In the genomic region with DNA sequence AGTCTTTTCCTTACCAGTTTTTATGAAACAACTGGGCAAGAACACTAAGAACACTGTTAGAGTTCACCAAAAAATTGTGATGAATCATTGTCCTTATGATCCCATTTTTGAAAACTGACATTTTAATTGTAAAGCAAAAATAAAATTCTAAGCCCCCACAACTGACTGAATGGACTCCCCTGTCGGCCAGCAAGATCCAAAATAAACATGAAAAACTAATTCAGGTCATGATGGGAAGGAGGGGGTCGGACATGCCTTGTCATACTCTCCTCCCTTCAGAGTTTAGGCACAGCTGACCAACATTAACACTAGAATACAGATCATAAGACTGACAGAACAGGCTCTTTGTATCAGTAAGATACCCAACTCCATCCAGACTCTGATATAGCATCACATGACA, we compare ENCODE assay signal across 31 cellular contexts.
"Had no signal": no experiment of that assay in that cellular context is flagged by ENCODE, and none has a peak within 500 bp of the region (broad histone marks: within the 10 kb centered on the region; RNA-seq: fewer than 3 reads in every experiment).

No MANE protein-coding gene starts in this region.

- H3K4me3 ChIP-seq: ascending aorta, breast epithelium, cardiac muscle cell, colonic mucosa, esophagus muscularis mucosa, gastroesophageal sphincter, heart right ventricle had no signal

- H3K27me3 Mint-ChIP-seq: activated B cell treated with CpG ODN at 0.5 μM for 24 hours; activated CD4-positive, alpha-beta memory T cell treated with anti-CD3 and anti-CD28 coated beads, Interleukin-2, amount 10 ng/mL, durations not matched to agents 7 days and 5 days; activated CD4-positive, alpha-beta T cell treated with anti-CD3 and anti-CD28 coated beads, Interleukin-2, amount 10 ng/mL, durations not matched to agents 7 days and 5 days; activated naive CD8-positive, alpha-beta T cell treated with anti-CD3 and anti-CD28 coated beads, Interleukin-2, amount 10 ng/mL, durations not matched to agents 7 days and 5 days; activated T-cell treated with anti-CD3 and anti-CD28 coated beads, Interleukin-2, amount 50 U/mL, for 24 hours had no signal

- H3K27ac ChIP-seq: ascending aorta, breast epithelium, cardiac muscle cell, colonic mucosa, esophagus muscularis mucosa, foreskin keratinocyte, gastroesophageal sphincter, heart right ventricle, WERI-Rb-1 had no signal

- H3K9me3 ChIP-seq: ascending aorta, breast epithelium, colonic mucosa, esophagus muscularis mucosa, gastroesophageal sphincter, heart right ventricle had no signal

- H3K9me3 Mint-ChIP-seq: activated naive CD8-positive, alpha-beta T cell treated with anti-CD3 and anti-CD28 coated beads, Interleukin-2, amount 10 ng/mL, durations not matched to agents 7 days and 5 days; activated T-cell treated with anti-CD3 and anti-CD28 coated beads, Interleukin-2, amount 50 U/mL, for 24 hours had no signal

- H3K36me3 ChIP-seq: breast epithelium, colonic mucosa, WERI-Rb-1 had no signal

- ATAC-seq: activated CD4-positive, CD25-positive, alpha-beta regulatory T cell treated with anti-CD3 and anti-CD28 coated beads, Interleukin-2, amount 50 U/mL, for 24 hours; activated naive CD4-positive, alpha-beta T cell treated with anti-CD3 and anti-CD28 coated beads, Interleukin-2, amount 50 U/mL, for 72 hours; activated T-cell treated with anti-CD3 and anti-CD28 coated beads, Interleukin-2, amount 50 U/mL, for 72 hours; foreskin keratinocyte; gastroesophageal sphincter; heart right ventricle had no signal

- H3K27ac Mint-ChIP-seq: activated B cell treated with CpG ODN at 0.5 μM for 24 hours; activated CD4-positive, alpha-beta memory T cell treated with anti-CD3 and anti-CD28 coated beads, Interleukin-2, amount 10 ng/mL, durations not matched to agents 7 days and 5 days; activated naive CD4-positive, alpha-beta T cell treated with anti-CD3 and anti-CD28 coated beads, Interleukin-2, amount 10 ng/mL, durations not matched to agents 7 days and 5 days; activated naive CD4-positive, alpha-beta T cell treated with anti-CD3 and anti-CD28 coated beads, Interleukin-2, amount 50 U/mL, for 72 hours; activated naive CD8-positive, alpha-beta T cell treated with anti-CD3 and anti-CD28 coated beads, Interleukin-2, amount 10 ng/mL, durations not matched to agents 7 days and 5 days; activated T-cell treated with anti-CD3 and anti-CD28 coated beads, Interleukin-2, amount 50 U/mL, for 24 hours; activated T-cell treated with anti-CD3 and anti-CD28 coated beads, Interleukin-2, amount 50 U/mL, for 72 hours; brain; endodermal cell; T-helper 2 cell treated with Interferon-gamma antibody and Interleukin-4, amounts not matched to agents 5 μg/mL and 100 μg/mL, for 36 hours had no signal

- H3K27me3 ChIP-seq: ascending aorta, breast epithelium, cardiac muscle cell, colonic mucosa, esophagus muscularis mucosa, foreskin keratinocyte, gastroesophageal sphincter, heart right ventricle had no signal

- DNase-seq: activated B cell treated with CpG ODN at 0.5 μM for 24 hours; activated CD4-positive, alpha-beta memory T cell treated with anti-CD3 and anti-CD28 coated beads, Interleukin-2, amount 10 ng/mL, durations not matched to agents 7 days and 5 days; activated CD4-positive, alpha-beta T cell treated with anti-CD3 and anti-CD28 coated beads, Interleukin-2, amount 10 ng/mL, durations not matched to agents 7 days and 5 days; activated CD4-positive, alpha-beta T cell treated with anti-CD3 and anti-CD28 coated beads, Interleukin-2, amount 50 U/mL, for 4 hours; activated CD8-positive, alpha-beta memory T cell treated with anti-CD3 and anti-CD28 coated beads, Interleukin-2, amount 50 U/mL, for 48 hours; activated gamma-delta T cell; activated naive CD4-positive, alpha-beta T cell; activated naive CD4-positive, alpha-beta T cell treated with anti-CD3 and anti-CD28 coated beads, Interleukin-2, amount 10 ng/mL, durations not matched to agents 7 days and 5 days; activated naive CD8-positive, alpha-beta T cell treated with anti-CD3 and anti-CD28 coated beads, Interleukin-2, amount 10 ng/mL, durations not matched to agents 7 days and 5 days; activated T-cell treated with anti-CD3 and anti-CD28 coated beads for 4 hours; activated T-cell treated with anti-CD3 and anti-CD28 coated beads, Interleukin-2, amount 50 U/mL, for 24 hours; activated T-cell treated with anti-CD3 and anti-CD28 coated beads, Interleukin-2, amount 50 U/mL, for 72 hours; central memory CD4-positive, alpha-beta T cell; cerebellar nuclear complex; colonic mucosa; effector CD8-positive, alpha-beta T cell; endodermal cell; erythroblast; foreskin keratinocyte; heart right ventricle; T1000; WERI-Rb-1 had no signal

- H3K4me1 ChIP-seq: breast epithelium, colonic mucosa had no signal

- H3K4me3 Mint-ChIP-seq: activated B cell treated with CpG ODN at 0.5 μM for 24 hours; activated CD4-positive, alpha-beta memory T cell treated with anti-CD3 and anti-CD28 coated beads, Interleukin-2, amount 10 ng/mL, durations not matched to agents 7 days and 5 days; activated CD4-positive, alpha-beta T cell treated with anti-CD3 and anti-CD28 coated beads, Interleukin-2, amount 10 ng/mL, durations not matched to agents 7 days and 5 days; activated naive CD4-positive, alpha-beta T cell treated with anti-CD3 and anti-CD28 coated beads, Interleukin-2, amount 10 ng/mL, durations not matched to agents 7 days and 5 days; activated naive CD8-positive, alpha-beta T cell treated with anti-CD3 and anti-CD28 coated beads, Interleukin-2, amount 10 ng/mL, durations not matched to agents 7 days and 5 days; activated T-cell treated with anti-CD3 and anti-CD28 coated beads, Interleukin-2, amount 50 U/mL, for 24 hours; activated T-cell treated with anti-CD3 and anti-CD28 coated beads, Interleukin-2, amount 50 U/mL, for 72 hours; endodermal cell; T-helper 2 cell treated with Interferon-gamma antibody and Interleukin-4, amounts not matched to agents 5 μg/mL and 100 μg/mL, for 36 hours had no signal
